In genomic region chr21:34130598-34130985, GRCh38 we compare ENCODE assay signal across 12 cellular contexts. TPM values are rescaled to one million over a fixed set of nuclear protein-coding genes. Genes with fewer than 3 reads are reported as not detected.
DNase-seq lines count a peak whose midpoint lies in the region; ATAC-seq and TF ChIP-seq lines count a peak whose summit lies in the region.
"Had no signal": no experiment of that assay in that cellular context is flagged by ENCODE, and none has a peak within 500 bp of the region (broad histone marks: within the 10 kb centered on the region; RNA-seq: fewer than 3 reads in every experiment).

No MANE protein-coding gene starts in this region.

- no peaks in the 10 kb centered on the region for H3K27me3 ChIP-seq in SK-N-SH (ENCODE audit: insufficient read depth)
- no peaks in the 10 kb centered on the region for H3K27me3 ChIP-seq in layer of hippocampus (ENCODE audit: control insufficient read depth, insufficient read depth, low read length)

- 0 out of 4 replicates have a peak overlapping the region, but pooled peaks of 1 of the 2 experiments have one; percentile 5 for H3K4me3 ChIP-seq in SK-N-SH (ENCODE audit: low read depth in 2 of 2, low read length in 1 of 2)
- H3K4me3 ChIP-seq: K562 had no signal

- no peak for TF ChIP-seq EP300 in SK-N-SH (IDR thresholded peaks at IDR 0.05; ENCODE audit: borderline replicate concordance in 1 of 2, low read depth in 1 of 2, low read length in 1 of 2)

- peak overlapping the region; percentile 80 for H3K4me2 ChIP-seq in SK-N-SH

- ATAC-seq in SK-N-SH treated with all-trans-retinoic acid at 6 μM for 48 hours (no peak), HG03521 (IDR thresholded peaks at IDR 0.05; ENCODE audit: unreplicated experiment) (no peak)
- no peak for ATAC-seq in stimulated activated memory B cell treated with anti-CD40 and anti-IgM and Interleukin-4, amounts not matched to agents 10 μg/mL and 1 μg/mL and 100 μg/mL, for 72 hours

- intact Hi-C loops in activated T-helper 1 cell treated with anti-CD3 and anti-CD28 coated beads, Interleukin-12 subunit alpha, Interleukin-12 subunit beta, Interleukin-2, Interleukin-4 antibody, amounts not matched to agents 30 ng/mL and 10 ng/mL and 1 ng/mL, durations not matched to agents 14 hours and 24 hours and 36 hours (cut with micrococcal nuclease), result no loop called here

- no peak overlapping the region; the same call in 1 of the 2 replicates for H2AFZ ChIP-seq in SK-N-SH (ENCODE audit: low read depth)

- no peaks in the 10 kb centered on the region for H3K27me3 Mint-ChIP-seq in activated T-helper 1 cell treated with anti-CD3 and anti-CD28 coated beads, Interleukin-12 subunit alpha, Interleukin-12 subunit beta, Interleukin-2, Interleukin-4 antibody, amounts not matched to agents 30 ng/mL and 10 ng/mL and 1 ng/mL, durations not matched to agents 14 hours and 24 hours and 36 hours (ENCODE audit: insufficient read depth)
- H3K27me3 Mint-ChIP-seq in stimulated activated memory B cell treated with anti-CD40 and anti-IgM and Interleukin-4, amounts not matched to agents 10 μg/mL and 1 μg/mL and 100 μg/mL, for 72 hours, result no peaks in the 10 kb centered on the region

- H3K36me3 Mint-ChIP-seq in activated T-helper 1 cell treated with anti-CD3 and anti-CD28 coated beads, Interleukin-12 subunit alpha, Interleukin-12 subunit beta, Interleukin-2, Interleukin-4 antibody, amounts not matched to agents 30 ng/mL and 10 ng/mL and 1 ng/mL, durations not matched to agents 14 hours and 24 hours and 36 hours (ENCODE audit: low read depth), result peaks cover 59% of the 10 kb centered on the region
- peaks cover 87% of the 10 kb centered on the region for H3K36me3 Mint-ChIP-seq in stimulated activated memory B cell treated with anti-CD40 and anti-IgM and Interleukin-4, amounts not matched to agents 10 μg/mL and 1 μg/mL and 100 μg/mL, for 72 hours

- no peaks in the 10 kb centered on the region for H3K9me2 ChIP-seq in SK-N-SH

- H3K9me3 Mint-ChIP-seq in activated T-helper 1 cell treated with anti-CD3 and anti-CD28 coated beads, Interleukin-12 subunit alpha, Interleukin-12 subunit beta, Interleukin-2, Interleukin-4 antibody, amounts not matched to agents 30 ng/mL and 10 ng/mL and 1 ng/mL, durations not matched to agents 14 hours and 24 hours and 36 hours, result peaks cover 5% of the 10 kb centered on the region
- peaks cover 7% of the 10 kb centered on the region for H3K9me3 Mint-ChIP-seq in stimulated activated memory B cell treated with anti-CD40 and anti-IgM and Interleukin-4, amounts not matched to agents 10 μg/mL and 1 μg/mL and 100 μg/mL, for 72 hours

- no peak for TF ChIP-seq RAD21 in SK-N-SH (IDR thresholded peaks at IDR 0.05; ENCODE audit: low read length)

- no peak for TF ChIP-seq CTCF in SK-N-SH (IDR thresholded peaks at IDR 0.05)

- H3K79me2 ChIP-seq in SK-N-SH (ENCODE audit: insufficient read depth), result peaks cover 72% of the 10 kb centered on the region

- peaks cover 16% of the 10 kb centered on the region for H3F3A ChIP-seq in SK-N-SH (replicated peaks; ENCODE audit: insufficient read depth)

- H3K4me1 ChIP-seq in SK-N-SH (ENCODE audit: control insufficient read depth in 1 of 2, insufficient read depth in 2 of 2, low read depth in 1 of 2, low read length in 1 of 2), result peaks cover 27 to 45% of the 10 kb centered on the region in 2 experiments

- POLR2A ChIA-PET in SK-N-SH (lab: Yijun Ruan, JAX) (interaction anchor here (1.3 kb wide), 1 partner anchor 57 kb away, joined by 3 read pairs; the partner anchor contains the start of genes MRPS6 and SLC5A3), HEK293T (lab: Yijun Ruan, JAX) (no interaction called here)

- peaks cover 92% of the 10 kb centered on the region for H3K4me1 Mint-ChIP-seq in activated T-helper 1 cell treated with anti-CD3 and anti-CD28 coated beads, Interleukin-12 subunit alpha, Interleukin-12 subunit beta, Interleukin-2, Interleukin-4 antibody, amounts not matched to agents 30 ng/mL and 10 ng/mL and 1 ng/mL, durations not matched to agents 14 hours and 24 hours and 36 hours (ENCODE audit: low read depth)
- H3K4me1 Mint-ChIP-seq in stimulated activated memory B cell treated with anti-CD40 and anti-IgM and Interleukin-4, amounts not matched to agents 10 μg/mL and 1 μg/mL and 100 μg/mL, for 72 hours, result peaks cover 60% of the 10 kb centered on the region

- H3K36me3 ChIP-seq in SK-N-SH (replicated peaks in 1 of 2; ENCODE audit: control insufficient read depth in 1 of 2, insufficient read depth in 2 of 2, low read length in 1 of 2), result peaks cover 13 to 21% of the 10 kb centered on the region in 2 experiments

- peak overlapping the region; percentile 87 to 95 for H3K27ac ChIP-seq in SK-N-SH (ENCODE audit: low read depth in 2 of 2, low read length in 1 of 2)
- peak overlapping the region; percentile 79 for H3K27ac ChIP-seq in layer of hippocampus (ENCODE audit: low read depth, low read length)
- H3K27ac ChIP-seq: 22Rv1 had no signal

- peak overlapping the region; percentile 97 for H3K27ac Mint-ChIP-seq in activated T-helper 1 cell treated with anti-CD3 and anti-CD28 coated beads, Interleukin-12 subunit alpha, Interleukin-12 subunit beta, Interleukin-2, Interleukin-4 antibody, amounts not matched to agents 30 ng/mL and 10 ng/mL and 1 ng/mL, durations not matched to agents 14 hours and 24 hours and 36 hours
- H3K27ac Mint-ChIP-seq in stimulated activated memory B cell treated with anti-CD40 and anti-IgM and Interleukin-4, amounts not matched to agents 10 μg/mL and 1 μg/mL and 100 μg/mL, for 72 hours, result peak overlapping the region; percentile 82

- DNase-seq in SK-N-SH, result no peak
- no peak for DNase-seq in activated T-helper 1 cell treated with anti-CD3 and anti-CD28 coated beads, Interleukin-12 subunit alpha, Interleukin-12 subunit beta, Interleukin-2, Interleukin-4 antibody, amounts not matched to agents 30 ng/mL and 10 ng/mL and 1 ng/mL, durations not matched to agents 14 hours and 24 hours and 36 hours (ENCODE audit: low spot score)
- DNase-seq in NOMO-1 (lab: John Stamatoyannopoulos, UW; ENCODE audit: unreplicated experiment in 2 of 2), result no peak
- DNase-seq in HEK293T (ENCODE audit: extremely low spot score), result no peak
- DNase-seq: NCI-H226; stimulated activated naive CD4-positive, alpha-beta T cell treated with Interleukin-2 at 50 U/mL for 16 hours had no signal

- H3K4me3 Mint-ChIP-seq in activated T-helper 1 cell treated with anti-CD3 and anti-CD28 coated beads, Interleukin-12 subunit alpha, Interleukin-12 subunit beta, Interleukin-2, Interleukin-4 antibody, amounts not matched to agents 30 ng/mL and 10 ng/mL and 1 ng/mL, durations not matched to agents 14 hours and 24 hours and 36 hours, result peak overlapping the region; percentile 69
- H3K4me3 Mint-ChIP-seq in stimulated activated memory B cell treated with anti-CD40 and anti-IgM and Interleukin-4, amounts not matched to agents 10 μg/mL and 1 μg/mL and 100 μg/mL, for 72 hours, result no peak overlapping the region

- CTCF ChIA-PET in SK-N-SH (lab: Yijun Ruan, JAX), result interaction anchor here (2.5 to 3.6 kb wide), 4 partner anchors 9 to 217 kb away, joined by 6 to 15 read pairs (median 10); no protein-coding TSS in a partner anchor
- CTCF ChIA-PET in HEK293T (lab: Yijun Ruan, JAX), result no interaction called here

- 92% methylated on average over 3 of the region's 3 CpGs for WGBS in SK-N-SH (ENCODE audit: low lambda C conversion rate)

- H4K20me1 ChIP-seq in SK-N-SH (ENCODE audit: insufficient read depth), result no peaks in the 10 kb centered on the region

- H3K9me3 ChIP-seq in SK-N-SH, result no peaks in the 10 kb centered on the region

- H3K9ac ChIP-seq in SK-N-SH, result no peak overlapping the region

TF ChIP-seq in SK-N-SH, 30 proteins besides CTCF, POLR2A, EP300 and RAD21 (continues in another document):
- no peak for TF ChIP-seq SMC3 (IDR thresholded peaks at IDR 0.05; ENCODE audit: low read depth, low read length)
- TF ChIP-seq RFX5 (IDR thresholded peaks at IDR 0.05; ENCODE audit: low read length), result no peak
- no peak for TF ChIP-seq TCF12 (IDR thresholded peaks at IDR 0.05)
- no peak for TF ChIP-seq SIN3A (IDR thresholded peaks at IDR 0.05; ENCODE audit: borderline replicate concordance, low read depth, low read length)

TF ChIP-seq in SK-N-SH treated with all-trans-retinoic acid at 6 μM for 48 hours, 23 proteins besides CTCF, POLR2A, EP300 and RAD21 (continues in another document):
- no peak for TF ChIP-seq ESRRG (CRISPR knock-in tag; IDR thresholded peaks at IDR 0.05)
- TF ChIP-seq TCF4 (CRISPR knock-in tag; IDR thresholded peaks at IDR 0.05; ENCODE audit: borderline replicate concordance), result no peak
- no peak for TF ChIP-seq SNAI2 (CRISPR knock-in tag; IDR thresholded peaks at IDR 0.05)
- TF ChIP-seq ZNF70 (CRISPR knock-in tag; IDR thresholded peaks at IDR 0.05), result no peak

TF ChIP-seq in HEK293T, 16 proteins besides CTCF, POLR2A, EP300 and RAD21 (continues in another document):
- TF ChIP-seq TARDBP (IDR thresholded peaks at IDR 0.05) (no peak), SP1 (IDR thresholded peaks at IDR 0.05) (no peak), FOXK2 (IDR thresholded peaks at IDR 0.05) (no peak), PKNOX1 (IDR thresholded peaks at IDR 0.05) (no peak), BHLHE40 (IDR thresholded peaks at IDR 0.05; ENCODE audit: borderline replicate concordance) (no peak), CTBP1 (IDR thresholded peaks at IDR 0.05; ENCODE audit: borderline replicate concordance) (no peak), L3MBTL2 (conservative IDR thresholded peaks at IDR 0.05) (no peak), ZNF384 (IDR thresholded peaks at IDR 0.05) (no peak), FOXM1 (IDR thresholded peaks at IDR 0.05; ENCODE audit: borderline replicate concordance) (no peak)

RNA-seq across cellular contexts. Expression of gene MRPS6, which starts 57.2 kb away (rescaled TPM):
- polyA plus RNA-seq in SK-N-SH (2012; rRNA removed), result 26.8 and 69.2 TPM in 2 replicates
- polyA plus RNA-seq in SK-N-SH (2012; cell fraction: cytosol; rRNA removed), result 69.5 and 89.7 TPM in 2 replicates
- polyA plus RNA-seq in SK-N-SH (2012; cell fraction: nucleus; rRNA removed), result 37.7 and 46.6 TPM in 2 replicates
- 137 and 139 TPM in 2 replicates for total RNA-seq in activated T-helper 1 cell treated with anti-CD3 and anti-CD28 coated beads, Interleukin-12 subunit alpha, Interleukin-12 subunit beta, Interleukin-2, Interleukin-4 antibody, amounts not matched to agents 30 ng/mL and 10 ng/mL and 1 ng/mL, durations not matched to agents 14 hours and 24 hours and 36 hours

RNA-seq across cellular contexts. Expression of gene SLC5A3, which starts 57.2 kb away (rescaled TPM):
- polyA plus RNA-seq in SK-N-SH (2012; rRNA removed), result 3.0 and 3.2 TPM in 2 replicates
- 4.1 TPM in 2 replicates for polyA plus RNA-seq in SK-N-SH (2012; cell fraction: cytosol; rRNA removed)
- 2.9 and 6.9 TPM in 2 replicates for polyA plus RNA-seq in SK-N-SH (2012; cell fraction: nucleus; rRNA removed)
- 45.4 and 48.0 TPM in 2 replicates for total RNA-seq in activated T-helper 1 cell treated with anti-CD3 and anti-CD28 coated beads, Interleukin-12 subunit alpha, Interleukin-12 subunit beta, Interleukin-2, Interleukin-4 antibody, amounts not matched to agents 30 ng/mL and 10 ng/mL and 1 ng/mL, durations not matched to agents 14 hours and 24 hours and 36 hours
